In genomic region chr3:180571831-180572578, GRCh38 we compare ENCODE assay signal across 2 cellular contexts.
TF ChIP-seq lines count a peak whose summit lies in the region.

No MANE protein-coding gene starts in this region.

TF ChIP-seq in SK-N-SH, 30 proteins besides CTCF, POLR2A, EP300 and RAD21 (continued from another document):
- TF ChIP-seq REST (IDR thresholded peaks at IDR 0.05; ENCODE audit: low read depth, low read length) (no peak), GABPA (IDR thresholded peaks at IDR 0.05; ENCODE audit: low read depth) (no peak)

TF ChIP-seq in SK-N-SH treated with all-trans-retinoic acid at 6 μM for 48 hours, 23 proteins besides CTCF, POLR2A, EP300 and RAD21 (continued from another document):
- TF ChIP-seq CSRNP3 (CRISPR knock-in tag; IDR thresholded peaks at IDR 0.05) (no peak), BACH2 (CRISPR knock-in tag; IDR thresholded peaks at IDR 0.05; ENCODE audit: borderline replicate concordance) (no peak), ZFP3 (CRISPR knock-in tag; IDR thresholded peaks at IDR 0.05) (no peak), TSHZ2 (CRISPR knock-in tag; IDR thresholded peaks at IDR 0.05) (no peak)
